10 cellular contexts compared by ENCODE assay signal in genomic region chr13:106376411-106377112, GRCh38.
DNase-seq lines count a peak whose midpoint lies in the region; ATAC-seq and TF ChIP-seq lines count a peak whose summit lies in the region.
"Had no signal": no experiment of that assay in that cellular context is flagged by ENCODE, and none has a peak within 500 bp of the region (broad histone marks: within the 10 kb centered on the region; RNA-seq: fewer than 3 reads in every experiment).

No MANE protein-coding gene starts in this region.

- H3K36me3 ChIP-seq in fibroblast of lung (ENCODE audit: control insufficient read depth, insufficient read depth, low read length): no peaks in the 10 kb centered on the region

- H3K4me2 ChIP-seq in fibroblast of lung (ENCODE audit: extremely low read depth, insufficient read depth, low read length): no peak overlapping the region

- no peak overlapping the region for H3K27ac Mint-ChIP-seq in activated T-cell treated with anti-CD3 and anti-CD28 coated beads, Interleukin-2, amount 50 U/mL, for 24 hours
- H3K27ac Mint-ChIP-seq: CD4-positive, CD25-positive, alpha-beta regulatory T cell; stimulated activated naive CD8-positive, alpha-beta T cell treated with anti-CD3 and anti-CD28 coated beads, Interleukin-15, amount 100 ng/mL, for 72 hours had no signal

- peak; percentile 4 for DNase-seq in activated T-cell treated with anti-CD3 and anti-CD28 coated beads for 48 hours (ENCODE audit: low read depth)
- DNase-seq in activated T-cell treated with anti-CD3 and anti-CD28 coated beads, Interleukin-2, amount 50 U/mL, for 24 hours: no peak
- DNase-seq in fibroblast of lung (ENCODE audit: low read depth in 2 of 2): peak; percentile 92 to 98
- peak; percentile 5 for DNase-seq in stimulated activated naive CD8-positive, alpha-beta T cell treated with anti-CD3 and anti-CD28 coated beads, Interleukin-15, Interleukin-2, amounts not matched to agents 100 U/mL and 50 U/mL, for 24 hours
- no peak for DNase-seq in HUDEP-2 (lab: John Stamatoyannopoulos, UW; ENCODE audit: unreplicated experiment in 76 of 76)
- DNase-seq: CD4-positive, CD25-positive, alpha-beta regulatory T cell had no signal

- no peaks in the 10 kb centered on the region for H4K20me1 ChIP-seq in fibroblast of lung (ENCODE audit: control insufficient read depth, extremely low read depth, insufficient read depth, low read length)

- H3K36me3 Mint-ChIP-seq in activated T-cell treated with anti-CD3 and anti-CD28 coated beads, Interleukin-2, amount 50 U/mL, for 24 hours (ENCODE audit: low read depth): no peaks in the 10 kb centered on the region
- H3K36me3 Mint-ChIP-seq: CD4-positive, CD25-positive, alpha-beta regulatory T cell had no signal

- H3K27me3 Mint-ChIP-seq in activated T-cell treated with anti-CD3 and anti-CD28 coated beads, Interleukin-2, amount 50 U/mL, for 24 hours: peaks cover 18% of the 10 kb centered on the region
- H3K27me3 Mint-ChIP-seq: CD4-positive, CD25-positive, alpha-beta regulatory T cell had no signal

- no peaks in the 10 kb centered on the region for H3K27me3 ChIP-seq in fibroblast of lung (ENCODE audit: control insufficient read depth, insufficient read depth, low read length)

- ATAC-seq in stimulated activated naive CD8-positive, alpha-beta T cell treated with anti-CD3 and anti-CD28 coated beads, Interleukin-15, Interleukin-2, amounts not matched to agents 100 U/mL and 50 U/mL, for 24 hours: peak; percentile 62
- ATAC-seq in HG03139 (IDR thresholded peaks at IDR 0.05; ENCODE audit: unreplicated experiment) (no peak), HG03432 (IDR thresholded peaks at IDR 0.05; ENCODE audit: unreplicated experiment) (no peak)
- ATAC-seq: stimulated activated naive CD8-positive, alpha-beta T cell treated with anti-CD3 and anti-CD28 coated beads, Interleukin-15, amount 100 ng/mL, for 72 hours had no signal

- H3K4me1 ChIP-seq in fibroblast of lung (ENCODE audit: control insufficient read depth, extremely low read depth, insufficient read depth, low read length): peaks cover 8% of the 10 kb centered on the region

- no peaks in the 10 kb centered on the region for H3K9me3 Mint-ChIP-seq in activated T-cell treated with anti-CD3 and anti-CD28 coated beads, Interleukin-2, amount 50 U/mL, for 24 hours
- H3K9me3 Mint-ChIP-seq: stimulated activated naive CD8-positive, alpha-beta T cell treated with anti-CD3 and anti-CD28 coated beads, Interleukin-15, amount 100 ng/mL, for 72 hours had no signal

- H3K9ac ChIP-seq in fibroblast of lung (ENCODE audit: insufficient read depth, low read length): no peak overlapping the region

- H3K27ac ChIP-seq in fibroblast of lung (ENCODE audit: insufficient read depth, low read length): no peak overlapping the region

- H3K4me1 Mint-ChIP-seq in activated T-cell treated with anti-CD3 and anti-CD28 coated beads, Interleukin-2, amount 50 U/mL, for 24 hours (ENCODE audit: low read depth): peaks cover 3% of the 10 kb centered on the region
- H3K4me1 Mint-ChIP-seq: CD4-positive, CD25-positive, alpha-beta regulatory T cell had no signal

- no peak overlapping the region for H3K4me3 Mint-ChIP-seq in activated T-cell treated with anti-CD3 and anti-CD28 coated beads, Interleukin-2, amount 50 U/mL, for 24 hours
- H3K4me3 Mint-ChIP-seq: CD4-positive, CD25-positive, alpha-beta regulatory T cell; stimulated activated naive CD8-positive, alpha-beta T cell treated with anti-CD3 and anti-CD28 coated beads, Interleukin-15, amount 100 ng/mL, for 72 hours had no signal

- H2AFZ ChIP-seq in fibroblast of lung (ENCODE audit: low read length): no peak overlapping the region

- peak in 1 of 2 donors; percentile 7 for TF ChIP-seq CTCF in fibroblast of lung (conservative IDR thresholded peaks at IDR 0.05 in 1 of 2, IDR thresholded peaks at IDR 0.05 in 1 of 2; ENCODE audit: low read depth in 1 of 2, low read length in 2 of 2)

- no peak overlapping the region for H3K4me3 ChIP-seq in fibroblast of lung (replicated peaks in 1 of 4; ENCODE audit: control extremely low read depth in 1 of 4, insufficient read depth in 1 of 4, low read depth in 3 of 4, low read length in 4 of 4)

- no peaks in the 10 kb centered on the region for H3K79me2 ChIP-seq in fibroblast of lung (ENCODE audit: control insufficient read depth, insufficient read depth, low read length)

- no peaks in the 10 kb centered on the region for H3K9me3 ChIP-seq in fibroblast of lung (ENCODE audit: control insufficient read depth, insufficient read depth, low read depth, low read length)

TF ChIP-seq in PFSK-1, 5 proteins besides CTCF, POLR2A, EP300 and RAD21:
- no peak for TF ChIP-seq TAF1 (IDR thresholded peaks at IDR 0.05; ENCODE audit: borderline replicate concordance, insufficient read depth, low read length)
- peak; percentile 13 for TF ChIP-seq FOXP2 (optimal IDR thresholded peaks at IDR 0.05; ENCODE audit: borderline replicate concordance, extremely low read depth, extremely low read length, insufficient read depth)
TF ChIP-seq in PFSK-1: peak in this region for 1.

Comparison
In these comparisons a context has a peak if more than half of its experiments do, and no peak if none do; other contexts are left out.
1. DNase-seq: peak in activated T-cell treated with anti-CD3 and anti-CD28 coated beads for 48 hours (single experiment), fibroblast of lung (2 of 2) and stimulated activated naive CD8-positive, alpha-beta T cell treated with anti-CD3 and anti-CD28 coated beads, Interleukin-15, Interleukin-2, amounts not matched to agents 100 U/mL and 50 U/mL, for 24 hours (single experiment); none in activated T-cell treated with anti-CD3 and anti-CD28 coated beads, Interleukin-2, amount 50 U/mL, for 24 hours (single experiment) and HUDEP-2 (0 of 76).